ENCODE assay signal across 8 cellular contexts in the genomic region with DNA sequence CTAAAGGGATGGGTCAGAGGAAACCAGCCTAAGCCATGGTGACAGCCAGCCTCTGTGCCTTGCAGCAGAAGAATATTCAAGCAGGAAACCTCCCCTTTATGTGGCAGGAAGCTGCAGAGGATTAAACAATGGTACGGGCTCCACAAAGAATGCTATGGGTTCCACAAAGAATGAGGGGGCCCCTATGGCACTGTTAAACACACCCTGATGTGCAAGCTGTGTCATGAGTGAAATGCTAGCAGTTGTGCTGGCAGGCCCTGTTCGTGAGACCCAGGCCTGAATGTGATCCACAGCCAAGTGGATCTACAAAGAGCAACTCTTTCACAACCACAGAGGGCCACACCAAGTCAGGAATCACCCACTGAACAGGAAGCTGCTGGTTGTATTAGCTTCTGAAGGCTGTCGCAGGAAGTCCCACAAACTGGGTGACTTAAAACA.
DNase-seq lines count a peak whose midpoint lies in the region; ATAC-seq and TF ChIP-seq lines count a peak whose summit lies in the region.

No MANE protein-coding gene starts in this region.

- peaks cover 0 to 2% of the 10 kb centered on the region in 2 donors for H3K4me1 ChIP-seq in esophagus (ENCODE audit: control insufficient read depth in 2 of 2, insufficient read depth in 2 of 2, low read length in 1 of 2)

- no peaks in the 10 kb centered on the region for H3K36me3 Mint-ChIP-seq in WTC11

- H3K4me1 Mint-ChIP-seq in WTC11, result peaks cover 13% of the 10 kb centered on the region

- peak; percentile 89 for DNase-seq in Jurkat, Clone E6-1 (ENCODE audit: low read depth, low spot score)
- DNase-seq in WTC11 (ENCODE audit: low spot score) (no peak), caudate nucleus (lab: John Stamatoyannopoulos, UW) (no peak), NCI-H226 (no peak), NCI-H2171 treated with DMSO at 0.1 percent for 48 hours (lab: John Stamatoyannopoulos, UW) (no peak), EL (no peak)
- peak; percentile 27 for DNase-seq in stimulated activated CD4-positive, alpha-beta T cell treated with anti-CD3 and anti-CD28 coated beads, Interleukin-1b, Interleukin-23, amount 100 ng/mL, for 48 hours

- H3K36me3 ChIP-seq in esophagus (ENCODE audit: control insufficient read depth in 2 of 2, insufficient read depth in 2 of 2, low read length in 1 of 2), result peaks cover 0 to 9% of the 10 kb centered on the region in 2 donors

- H3K27me3 Mint-ChIP-seq in WTC11 (ENCODE audit: low read depth), result no peaks in the 10 kb centered on the region; the same call in 1 of the 2 replicates

- H3K9me3 ChIP-seq in esophagus (ENCODE audit: control insufficient read depth in 2 of 2, insufficient read depth in 1 of 2, low read depth in 1 of 2, low read length in 1 of 2), result no peaks in the 10 kb centered on the region

- H3K4me3 ChIP-seq in Jurkat, Clone E6-1 (ENCODE audit: low read length), result peak overlapping the region; percentile 4
- no peak overlapping the region for H3K4me3 ChIP-seq in esophagus (ENCODE audit: low read depth in 1 of 2, low read length in 2 of 2)

- TF ChIP-seq CTCF in WTC11 (IDR thresholded peaks at IDR 0.05), result no peak

- H3K27ac ChIP-seq in esophagus (ENCODE audit: low read depth in 2 of 2, low read length in 1 of 2) (peak overlapping the region; percentile 57 to 87), caudate nucleus (ENCODE audit: low read depth, low read length) (no peak overlapping the region)

- CTCF ChIA-PET in WTC11 (lab: Charles Lee), result interaction anchor here (1.3 to 2.1 kb wide), 2 partner anchors 37 to 68 kb away, joined by 6 read pairs; a partner anchor contains a TSS

- no peak overlapping the region for H3K4me3 Mint-ChIP-seq in WTC11

- H3K27me3 ChIP-seq in esophagus (ENCODE audit: control insufficient read depth in 1 of 2, insufficient read depth in 2 of 2, low read length in 2 of 2), result no peaks in the 10 kb centered on the region

- peaks cover 5% of the 10 kb centered on the region; the same call in 1 of the 2 replicates for H3K9me3 Mint-ChIP-seq in WTC11

- POLR2A ChIA-PET in WTC11 (lab: Charles Lee), result no interaction called here

- 0 out of 2 replicates have a peak, but pooled peaks have one; percentile 20 for ATAC-seq in WTC11

- 25 to 31% methylated on average over 3 of the region's 3 CpGs for WGBS in esophagus, 2 donors

- no peak overlapping the region for H3K27ac Mint-ChIP-seq in WTC11

TF ChIP-seq in WTC11, 78 proteins besides CTCF, POLR2A, EP300 and RAD21:
- TF ChIP-seq, protein P1, sequence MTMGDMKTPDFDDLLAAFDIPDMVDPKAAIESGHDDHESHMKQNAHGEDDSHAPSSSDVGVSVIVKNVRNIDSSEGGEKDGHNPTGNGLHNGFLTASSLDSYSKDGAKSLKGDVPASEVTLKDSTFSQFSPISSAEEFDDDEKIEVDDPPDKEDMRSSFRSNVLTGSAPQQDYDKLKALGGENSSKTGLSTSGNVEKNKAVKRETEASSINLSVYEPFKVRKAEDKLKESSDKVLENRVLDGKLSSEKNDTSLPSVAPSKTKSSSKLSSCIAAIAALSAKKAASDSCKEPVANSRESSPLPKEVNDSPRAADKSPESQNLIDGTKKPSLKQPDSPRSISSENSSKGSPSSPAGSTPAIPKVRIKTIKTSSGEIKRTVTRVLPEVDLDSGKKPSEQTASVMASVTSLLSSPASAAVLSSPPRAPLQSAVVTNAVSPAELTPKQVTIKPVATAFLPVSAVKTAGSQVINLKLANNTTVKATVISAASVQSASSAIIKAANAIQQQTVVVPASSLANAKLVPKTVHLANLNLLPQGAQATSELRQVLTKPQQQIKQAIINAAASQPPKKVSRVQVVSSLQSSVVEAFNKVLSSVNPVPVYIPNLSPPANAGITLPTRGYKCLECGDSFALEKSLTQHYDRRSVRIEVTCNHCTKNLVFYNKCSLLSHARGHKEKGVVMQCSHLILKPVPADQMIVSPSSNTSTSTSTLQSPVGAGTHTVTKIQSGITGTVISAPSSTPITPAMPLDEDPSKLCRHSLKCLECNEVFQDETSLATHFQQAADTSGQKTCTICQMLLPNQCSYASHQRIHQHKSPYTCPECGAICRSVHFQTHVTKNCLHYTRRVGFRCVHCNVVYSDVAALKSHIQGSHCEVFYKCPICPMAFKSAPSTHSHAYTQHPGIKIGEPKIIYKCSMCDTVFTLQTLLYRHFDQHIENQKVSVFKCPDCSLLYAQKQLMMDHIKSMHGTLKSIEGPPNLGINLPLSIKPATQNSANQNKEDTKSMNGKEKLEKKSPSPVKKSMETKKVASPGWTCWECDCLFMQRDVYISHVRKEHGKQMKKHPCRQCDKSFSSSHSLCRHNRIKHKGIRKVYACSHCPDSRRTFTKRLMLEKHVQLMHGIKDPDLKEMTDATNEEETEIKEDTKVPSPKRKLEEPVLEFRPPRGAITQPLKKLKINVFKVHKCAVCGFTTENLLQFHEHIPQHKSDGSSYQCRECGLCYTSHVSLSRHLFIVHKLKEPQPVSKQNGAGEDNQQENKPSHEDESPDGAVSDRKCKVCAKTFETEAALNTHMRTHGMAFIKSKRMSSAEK (CRISPR knock-in tag; IDR thresholded peaks at IDR 0.05; ENCODE audit: borderline replicate concordance), result no peak
- TF ChIP-seq ATF1 (CRISPR knock-in tag; IDR thresholded peaks at IDR 0.05), result no peak
- no peak for TF ChIP-seq MYBL2 (CRISPR knock-in tag; IDR thresholded peaks at IDR 0.05)
- TF ChIP-seq GRHL2 (CRISPR knock-in tag; IDR thresholded peaks at IDR 0.05; ENCODE audit: insufficient replicate concordance, severe bottlenecking), result no peak
- TF ChIP-seq, protein P2, sequence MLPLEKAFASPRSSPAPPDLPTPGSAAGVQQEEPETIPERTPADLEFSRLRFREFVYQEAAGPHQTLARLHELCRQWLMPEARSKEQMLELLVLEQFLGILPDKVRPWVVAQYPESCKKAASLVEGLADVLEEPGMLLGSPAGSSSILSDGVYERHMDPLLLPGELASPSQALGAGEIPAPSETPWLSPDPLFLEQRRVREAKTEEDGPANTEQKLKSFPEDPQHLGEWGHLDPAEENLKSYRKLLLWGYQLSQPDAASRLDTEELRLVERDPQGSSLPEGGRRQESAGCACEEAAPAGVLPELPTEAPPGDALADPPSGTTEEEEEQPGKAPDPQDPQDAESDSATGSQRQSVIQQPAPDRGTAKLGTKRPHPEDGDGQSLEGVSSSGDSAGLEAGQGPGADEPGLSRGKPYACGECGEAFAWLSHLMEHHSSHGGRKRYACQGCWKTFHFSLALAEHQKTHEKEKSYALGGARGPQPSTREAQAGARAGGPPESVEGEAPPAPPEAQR (CRISPR knock-in tag; IDR thresholded peaks at IDR 0.05), result no peak
- no peak for TF ChIP-seq JAZF1 (CRISPR knock-in tag; IDR thresholded peaks at IDR 0.05)
- TF ChIP-seq, protein P3, sequence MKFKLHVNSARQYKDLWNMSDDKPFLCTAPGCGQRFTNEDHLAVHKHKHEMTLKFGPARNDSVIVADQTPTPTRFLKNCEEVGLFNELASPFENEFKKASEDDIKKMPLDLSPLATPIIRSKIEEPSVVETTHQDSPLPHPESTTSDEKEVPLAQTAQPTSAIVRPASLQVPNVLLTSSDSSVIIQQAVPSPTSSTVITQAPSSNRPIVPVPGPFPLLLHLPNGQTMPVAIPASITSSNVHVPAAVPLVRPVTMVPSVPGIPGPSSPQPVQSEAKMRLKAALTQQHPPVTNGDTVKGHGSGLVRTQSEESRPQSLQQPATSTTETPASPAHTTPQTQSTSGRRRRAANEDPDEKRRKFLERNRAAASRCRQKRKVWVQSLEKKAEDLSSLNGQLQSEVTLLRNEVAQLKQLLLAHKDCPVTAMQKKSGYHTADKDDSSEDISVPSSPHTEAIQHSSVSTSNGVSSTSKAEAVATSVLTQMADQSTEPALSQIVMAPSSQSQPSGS (CRISPR knock-in tag; IDR thresholded peaks at IDR 0.05; ENCODE audit: borderline replicate concordance, low read depth), result no peak

Comparison
In these comparisons a context has a peak if more than half of its experiments do, and no peak if none do; other contexts are left out.
1. DNase-seq: peak in Jurkat, Clone E6-1 (single experiment) and stimulated activated CD4-positive, alpha-beta T cell treated with anti-CD3 and anti-CD28 coated beads, Interleukin-1b, Interleukin-23, amount 100 ng/mL, for 48 hours (single experiment); none in WTC11 (single experiment), caudate nucleus (0 of 61), NCI-H226 (single experiment), NCI-H2171 treated with DMSO at 0.1 percent for 48 hours (single experiment) and EL (single experiment).